In the genomic region with DNA sequence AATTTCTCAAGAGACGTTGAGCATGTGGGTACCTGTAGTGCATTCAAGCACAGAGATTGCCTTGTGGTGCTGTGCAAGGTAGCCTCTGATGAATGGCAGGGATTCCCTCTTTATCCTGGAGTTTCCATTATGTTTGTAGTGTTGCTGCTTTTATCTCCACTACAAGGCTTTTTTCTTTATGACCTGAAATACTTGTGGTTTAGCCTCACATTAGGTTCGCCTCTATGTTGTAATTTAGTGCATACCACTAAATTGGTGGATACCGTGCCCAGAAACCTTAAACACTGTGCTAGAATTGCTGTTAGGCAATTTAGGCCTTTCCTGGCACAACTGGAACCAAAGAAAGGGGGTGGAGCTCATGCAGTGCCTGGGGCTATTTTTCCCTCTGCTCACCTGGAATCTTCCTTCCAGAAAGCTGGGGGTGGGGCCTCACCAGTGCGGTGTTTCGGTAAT, we compare ENCODE assay signal across 10 cellular contexts.
A peak's percentile ranks its signal among the peaks of the same experiment; 100 is the strongest.
DNase-seq lines count a peak whose midpoint lies in the region; ATAC-seq, FAIRE-seq and TF ChIP-seq lines count a peak whose summit lies in the region.
"Had no signal": no experiment of that assay in that cellular context is flagged by ENCODE, and none has a peak within 500 bp of the region (broad histone marks: within the 10 kb centered on the region; RNA-seq: fewer than 3 reads in every experiment).

No MANE protein-coding gene starts in this region.

- CTCF ChIA-PET in mammary epithelial cell (lab: Charles Lee; ENCODE audit: low non-redundant PET) = interaction anchor here (0.6 to 1.6 kb wide), 4 partner anchors 86 to 753 kb away, joined by 3 to 19 read pairs (median 4); partner anchors contain the start of gene HINT3
- CTCF ChIA-PET in HepG2 (lab: Yijun Ruan, JAX; ENCODE audit: low intra/inter-chr PET ratio, low total read pairs) = no interaction called here

- TF ChIP-seq EP300 in HepG2 (IDR thresholded peaks at IDR 0.05; ENCODE audit: low read depth in 2 of 2, low read length in 2 of 2) (no peak), HepG2 (CRISPR knock-in tag; IDR thresholded peaks at IDR 0.05; ENCODE audit: borderline replicate concordance) (no peak), esophagus muscularis mucosa (IDR thresholded peaks at IDR 0.05) (no peak)

- H3K4me3 ChIP-seq in mammary epithelial cell (replicated peaks in 1 of 3; ENCODE audit: insufficient read depth in 1 of 3, low read depth in 2 of 3, low read length in 3 of 3) (peak overlapping the region in 1 of 3 experiments; percentile 21), HepG2 (replicated peaks in 1 of 3; ENCODE audit: insufficient read depth in 1 of 3, low read depth in 2 of 3, low read length in 3 of 3) (no peak overlapping the region), smooth muscle cell (no peak overlapping the region), esophagus muscularis mucosa (no peak overlapping the region), right cardiac atrium (ENCODE audit: low read length) (no peak overlapping the region)

- H3K9ac ChIP-seq in mammary epithelial cell (ENCODE audit: insufficient read depth, low read length) (no peak overlapping the region), HepG2 (ENCODE audit: insufficient read depth, low read depth, low read length) (no peak overlapping the region), smooth muscle cell (ENCODE audit: low read depth) (no peak overlapping the region)

- H3K4me1 ChIP-seq in mammary epithelial cell (ENCODE audit: insufficient read depth, low read length) (peaks cover 26% of the 10 kb centered on the region), HepG2 (ENCODE audit: insufficient read depth, low read length) (no peaks in the 10 kb centered on the region), smooth muscle cell (ENCODE audit: low read depth) (no peaks in the 10 kb centered on the region), esophagus muscularis mucosa (peaks cover 0 to 17% (median 7%) of the 10 kb centered on the region in 4 donors), right cardiac atrium (ENCODE audit: control insufficient read depth, insufficient read depth, low read length) (peaks cover 4% of the 10 kb centered on the region)

- in situ Hi-C loops in mammary epithelial cell (cut with MboI; ENCODE audit: low sequenced_read_pairs in 2 of 2) = no loop called here
- in situ Hi-C loops in HepG2 (cut with HindIII; ENCODE audit: extremely low pct_ligation_motif_present, low pct_unique_long_range_greater_than_20kb) = no loop called here

- intact Hi-C loops in mammary epithelial cell (cut with micrococcal nuclease) (loop anchor here (1.0 to 2.0 kb wide), 3 partner anchors 38 to 89 kb away; partner anchors contain the start of gene HINT3), HepG2 (cut with micrococcal nuclease; ENCODE audit: unreplicated experiment) (no loop called here), esophagus muscularis mucosa (cut with DNase I) (no loop called here), right cardiac atrium (cut with DNase I) (loop anchor here in 1 of 4 donors (5.0 kb wide), 1 partner anchor 75 kb away; the partner anchor contains the start of gene NCOA7)

- H3K27ac ChIP-seq in mammary epithelial cell (ENCODE audit: insufficient read depth, low read depth, low read length) = peak overlapping the region; percentile 90
- H3K27ac ChIP-seq in HepG2 (ENCODE audit: extremely low read length, insufficient read depth, low read length) = no peak overlapping the region
- H3K27ac ChIP-seq in smooth muscle cell (ENCODE audit: low read depth) = no peak overlapping the region
- no peak overlapping the region for H3K27ac ChIP-seq in esophagus muscularis mucosa (replicated peaks in 1 of 4)
- H3K27ac ChIP-seq in right cardiac atrium (ENCODE audit: low read length) = no peak overlapping the region

- TF ChIP-seq CTCF in mammary epithelial cell (conservative IDR thresholded peaks at IDR 0.05 in 1 of 2, IDR thresholded peaks at IDR 0.05 in 1 of 2; ENCODE audit: extremely low read depth in 1 of 2, insufficient read depth in 1 of 2, low read depth in 1 of 2, low read length in 2 of 2) (no peak), HepG2 (CRISPR knock-in tag; IDR thresholded peaks at IDR 0.05) (no peak), smooth muscle cell (IDR thresholded peaks at IDR 0.05; ENCODE audit: borderline replicate concordance, insufficient read depth, poor library complexity, severe bottlenecking) (no peak), esophagus muscularis mucosa (IDR thresholded peaks at IDR 0.05) (no peak)

- TF ChIP-seq POLR2A in HepG2 (IDR thresholded peaks at IDR 0.05; ENCODE audit: insufficient read depth in 1 of 2, low read depth in 2 of 2, low read length in 2 of 2) (no peak), esophagus muscularis mucosa (IDR thresholded peaks at IDR 0.05; ENCODE audit: low read depth) (no peak)

- H3K27me3 ChIP-seq in mammary epithelial cell (ENCODE audit: insufficient read depth, low read length) (no peaks in the 10 kb centered on the region), HepG2 (ENCODE audit: control insufficient read depth in 1 of 2, insufficient read depth in 2 of 2, low read length in 2 of 2) (no peaks in the 10 kb centered on the region), smooth muscle cell (ENCODE audit: low read depth) (no peaks in the 10 kb centered on the region), esophagus muscularis mucosa (no peaks in the 10 kb centered on the region), right cardiac atrium (ENCODE audit: control insufficient read depth, insufficient read depth) (no peaks in the 10 kb centered on the region)

- H2AFZ ChIP-seq in mammary epithelial cell (ENCODE audit: low read depth, low read length) (no peak overlapping the region), HepG2 (ENCODE audit: low read length) (no peak overlapping the region), smooth muscle cell (ENCODE audit: low read depth) (no peak overlapping the region)

- H3K36me3 ChIP-seq in mammary epithelial cell (ENCODE audit: insufficient read depth, low read length) = no peaks in the 10 kb centered on the region
- no peaks in the 10 kb centered on the region for H3K36me3 ChIP-seq in HepG2 (replicated peaks in 1 of 2; ENCODE audit: control insufficient read depth in 1 of 2, insufficient read depth in 2 of 2, low read length in 2 of 2)
- no peaks in the 10 kb centered on the region for H3K36me3 ChIP-seq in smooth muscle cell (ENCODE audit: low read depth)
- no peaks in the 10 kb centered on the region for H3K36me3 ChIP-seq in esophagus muscularis mucosa

- dilution Hi-C loops in mammary epithelial cell (cut with HindIII; ENCODE audit: low sequenced_read_pairs) = no loop called here

- H3K79me2 ChIP-seq in mammary epithelial cell (ENCODE audit: insufficient read depth, low read length) (no peaks in the 10 kb centered on the region), HepG2 (ENCODE audit: insufficient read depth, low read length) (no peaks in the 10 kb centered on the region), smooth muscle cell (ENCODE audit: low read depth) (no peaks in the 10 kb centered on the region)

- H4K20me1 ChIP-seq in mammary epithelial cell (ENCODE audit: insufficient read depth, low read length) (no peaks in the 10 kb centered on the region), HepG2 (ENCODE audit: insufficient read depth, low read length) (no peaks in the 10 kb centered on the region), smooth muscle cell (ENCODE audit: low read depth) (no peaks in the 10 kb centered on the region)

- DNase-seq in DMS79 (lab: John Stamatoyannopoulos, UW) (peak; percentile 94), NCI-H146 (lab: John Stamatoyannopoulos, UW) (peak; percentile 81), mammary epithelial cell (peak; percentile 99), HepG2 (ENCODE audit: low spot score) (peak; percentile 24), smooth muscle cell (lab: John Stamatoyannopoulos, UW; ENCODE audit: unreplicated experiment) (no peak), esophagus muscularis mucosa (ENCODE audit: extremely low spot score) (no peak), RCC 7860 (ENCODE audit: low spot score) (no peak), right cardiac atrium (no peak)
- DNase-seq: activated CD4-positive, alpha-beta T cell treated with anti-CD3 and anti-CD28 coated beads, Interleukin-2, amount 10 ng/mL, durations not matched to agents 7 days and 5 days had no signal

- FAIRE-seq in HepG2 (lab: Jason Lieb, UNC) = peak; percentile 8
- no peak for FAIRE-seq in RCC 7860 (lab: Jason Lieb, UNC)

- 1% methylated on average over 5 of the region's 5 CpGs for WGBS in mammary epithelial cell (ENCODE audit: low coverage, missing lambda C conversion rate)
- WGBS in HepG2 (ENCODE audit: low lambda C conversion rate) = 94% methylated on average over 5 of the region's 5 CpGs
- 33% methylated on average over 5 of the region's 5 CpGs for WGBS in smooth muscle cell (ENCODE audit: low lambda C conversion rate)
- 96% methylated on average over 5 of the region's 5 CpGs for WGBS in esophagus muscularis mucosa
- WGBS in right cardiac atrium = 89% methylated on average over 5 of the region's 5 CpGs

- POLR2A ChIA-PET in HepG2 (lab: Yijun Ruan, JAX) = no interaction called here

- H3F3A ChIP-seq in smooth muscle cell (ENCODE audit: low read depth) = no peaks in the 10 kb centered on the region

- TF ChIP-seq RAD21 in HepG2 (CRISPR knock-in tag; IDR thresholded peaks at IDR 0.05) = no peak

- H3K9me3 ChIP-seq in mammary epithelial cell (replicated peaks; ENCODE audit: insufficient read depth, low read length) (no peaks in the 10 kb centered on the region), HepG2 (ENCODE audit: low read length) (no peaks in the 10 kb centered on the region), smooth muscle cell (replicated peaks; ENCODE audit: low read depth) (no peaks in the 10 kb centered on the region), esophagus muscularis mucosa (no peaks in the 10 kb centered on the region), right cardiac atrium (ENCODE audit: control insufficient read depth, low read length) (no peaks in the 10 kb centered on the region)

- ATAC-seq in HepG2 (no peak), right cardiac atrium (no peak)
- ATAC-seq: stimulated activated memory B cell treated with anti-CD40 and anti-IgM and Interleukin-4, amounts not matched to agents 10 μg/mL and 1 μg/mL and 100 μg/mL, for 72 hours had no signal

- H3K4me2 ChIP-seq in mammary epithelial cell (ENCODE audit: insufficient read depth, low read depth, low read length) (peak overlapping the region; percentile 77), HepG2 (ENCODE audit: low read depth, low read length) (no peak overlapping the region), smooth muscle cell (no peak overlapping the region)

- BruUV-seq in mammary epithelial cell (replicated peaks; lab: Mats Ljungman, UMichigan) (no TSS peak), HepG2 (replicated peaks; lab: Mats Ljungman, UMichigan) (no TSS peak)

TF ChIP-seq in HepG2, 621 proteins besides CTCF, POLR2A, EP300 and RAD21 (continues in another document):
- no peak for TF ChIP-seq ZNF275 (CRISPR knock-in tag; IDR thresholded peaks at IDR 0.05; ENCODE audit: borderline replicate concordance)

Comparison
In these comparisons a context has a peak if more than half of its experiments do, and no peak if none do; other contexts are left out.
1. DNase-seq: peak in DMS79 (single experiment), NCI-H146 (single experiment), mammary epithelial cell (single experiment) and HepG2 (single experiment); none in smooth muscle cell (single experiment), esophagus muscularis mucosa (single experiment), RCC 7860 (single experiment) and right cardiac atrium (0 of 3).